ENCODE assay signal across 18 cellular contexts in genomic region chr3:128144512-128144911, GRCh38.
"Had no signal": no experiment of that assay in that cellular context is flagged by ENCODE, and none has a peak within 500 bp of the region (broad histone marks: within the 10 kb centered on the region; RNA-seq: fewer than 3 reads in every experiment).

No MANE protein-coding gene starts in this region.

- H3K9me3 ChIP-seq: pancreas, suprapubic skin, thyroid gland, upper lobe of left lung, uterus had no signal

- DNase-seq: effector CD4-positive, alpha-beta T cell; endodermal cell; foreskin keratinocyte; left colon; left ventricle myocardium superior; mesenchymal stem cell; pancreas; right cardiac atrium; small intestine; stimulated activated CD4-positive, alpha-beta T cell treated with anti-CD3 and anti-CD28 coated beads, Interleukin-12 subunit alpha, Interleukin-12 subunit beta, amount 100 ng/mL, for 4 hours; stimulated activated naive CD8-positive, alpha-beta T cell treated with anti-CD3 and anti-CD28 coated beads, Interleukin-15, Interleukin-2, amounts not matched to agents 100 U/mL and 50 U/mL, for 24 hours; thyroid gland; uterus had no signal

- H3K9me3 Mint-ChIP-seq: endodermal cell; natural killer cell treated with Interleukin-12 subunit alpha and Interleukin-12 subunit beta and Interleukin-15 and Interleukin-18, amount 100 ng/mL, for 72 hours; neural progenitor cell had no signal

- H3K4me3 Mint-ChIP-seq: endodermal cell; natural killer cell treated with Interleukin-12 subunit alpha and Interleukin-12 subunit beta and Interleukin-15 and Interleukin-18, amount 100 ng/mL, for 72 hours; neural progenitor cell had no signal

- H3K4me1 Mint-ChIP-seq: endodermal cell, neural progenitor cell had no signal

- ATAC-seq: foreskin keratinocyte; natural killer cell treated with Interleukin-12 subunit alpha and Interleukin-12 subunit beta and Interleukin-15 and Interleukin-18, amount 100 ng/mL, for 72 hours; stimulated activated naive CD8-positive, alpha-beta T cell treated with anti-CD3 and anti-CD28 coated beads, Interleukin-15, Interleukin-2, amounts not matched to agents 100 U/mL and 50 U/mL, for 24 hours had no signal

- H3K27ac ChIP-seq: foreskin keratinocyte, neural progenitor cell, pancreas, suprapubic skin, thyroid gland, upper lobe of left lung, uterus had no signal

- H3K27ac Mint-ChIP-seq: endodermal cell; natural killer cell treated with Interleukin-12 subunit alpha and Interleukin-12 subunit beta and Interleukin-15 and Interleukin-18, amount 100 ng/mL, for 72 hours; neural progenitor cell; progenitor cell of endocrine pancreas had no signal

- H3K27me3 Mint-ChIP-seq: natural killer cell treated with Interleukin-12 subunit alpha and Interleukin-12 subunit beta and Interleukin-15 and Interleukin-18, amount 100 ng/mL, for 72 hours had no signal

- H3K36me3 Mint-ChIP-seq: natural killer cell treated with Interleukin-12 subunit alpha and Interleukin-12 subunit beta and Interleukin-15 and Interleukin-18, amount 100 ng/mL, for 72 hours; neural progenitor cell had no signal

- H3K27me3 ChIP-seq: pancreas, suprapubic skin, thyroid gland, upper lobe of left lung, uterus had no signal
